Comparison of ENCODE assay signal across 2 cellular contexts in the genomic region with DNA sequence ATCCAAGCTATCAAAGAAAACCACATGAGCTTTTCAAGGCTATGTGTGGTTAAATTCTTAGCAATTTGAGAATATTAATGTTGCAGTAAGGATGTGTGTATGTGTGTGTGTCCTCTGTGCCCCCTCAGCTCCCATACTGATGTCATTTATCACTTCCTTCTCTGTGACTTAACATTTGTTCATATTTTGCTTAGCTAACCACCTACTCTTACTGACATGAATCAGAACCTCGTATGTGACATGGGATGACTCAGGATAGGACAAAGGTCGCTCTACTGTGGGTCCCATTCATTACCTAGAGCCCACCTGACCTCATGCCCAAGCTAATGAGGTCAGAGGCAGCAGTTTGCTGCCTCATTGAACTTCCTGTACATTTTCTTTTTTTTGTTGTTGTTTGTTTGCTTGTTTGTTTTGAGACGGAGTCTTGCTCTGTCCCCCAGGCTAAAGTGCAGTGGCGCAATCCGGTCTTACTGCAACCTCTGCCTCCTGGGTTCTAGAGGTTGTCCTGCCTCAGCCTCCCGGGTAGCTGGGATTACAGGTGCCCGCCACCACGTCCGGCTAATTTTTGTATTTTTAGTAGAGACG.
TF ChIP-seq lines count a peak whose summit lies in the region.

No MANE protein-coding gene starts in this region.

TF ChIP-seq in SK-N-SH treated with all-trans-retinoic acid at 6 μM for 48 hours, 23 proteins besides CTCF, POLR2A, EP300 and RAD21 (continued from another document):
- no peak for TF ChIP-seq ZNF8 (CRISPR knock-in tag; IDR thresholded peaks at IDR 0.05)

TF ChIP-seq in HepG2, 621 proteins besides CTCF, POLR2A, EP300 and RAD21 (continues in another document):
- TF ChIP-seq, protein P1, sequence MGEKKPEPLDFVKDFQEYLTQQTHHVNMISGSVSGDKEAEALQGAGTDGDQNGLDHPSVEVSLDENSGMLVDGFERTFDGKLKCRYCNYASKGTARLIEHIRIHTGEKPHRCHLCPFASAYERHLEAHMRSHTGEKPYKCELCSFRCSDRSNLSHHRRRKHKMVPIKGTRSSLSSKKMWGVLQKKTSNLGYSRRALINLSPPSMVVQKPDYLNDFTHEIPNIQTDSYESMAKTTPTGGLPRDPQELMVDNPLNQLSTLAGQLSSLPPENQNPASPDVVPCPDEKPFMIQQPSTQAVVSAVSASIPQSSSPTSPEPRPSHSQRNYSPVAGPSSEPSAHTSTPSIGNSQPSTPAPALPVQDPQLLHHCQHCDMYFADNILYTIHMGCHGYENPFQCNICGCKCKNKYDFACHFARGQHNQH (CRISPR knock-in tag; IDR thresholded peaks at IDR 0.05), result peak; percentile 45; the same call in 1 of the 2 replicates
- TF ChIP-seq ZNF235 (CRISPR knock-in tag; IDR thresholded peaks at IDR 0.05; ENCODE audit: borderline replicate concordance), result no peak
- 0 out of 2 replicates have a peak, but pooled peaks have one; percentile 49 for TF ChIP-seq FOXC1 (CRISPR knock-in tag; IDR thresholded peaks at IDR 0.05; ENCODE audit: borderline replicate concordance)
- TF ChIP-seq SIX4 (CRISPR knock-in tag; IDR thresholded peaks at IDR 0.05), result no peak
- no peak for TF ChIP-seq ZNF326 (CRISPR knock-in tag; IDR thresholded peaks at IDR 0.05; ENCODE audit: borderline replicate concordance)
- no peak for TF ChIP-seq MYC (CRISPR knock-in tag; IDR thresholded peaks at IDR 0.05; ENCODE audit: borderline replicate concordance)
- TF ChIP-seq ZNF639 (CRISPR knock-in tag; conservative IDR thresholded peaks at IDR 0.05), result no peak
- 0 out of 2 replicates have a peak, but pooled peaks have one; percentile 59 for TF ChIP-seq MBD4 (IDR thresholded peaks at IDR 0.05; ENCODE audit: borderline replicate concordance, low read length)
- TF ChIP-seq ZBTB26 (CRISPR knock-in tag; IDR thresholded peaks at IDR 0.05; ENCODE audit: borderline replicate concordance), result 0 out of 2 replicates have a peak, but pooled peaks have one; percentile 63
- TF ChIP-seq RERE (CRISPR knock-in tag; IDR thresholded peaks at IDR 0.05; ENCODE audit: low read depth), result 0 out of 2 replicates have a peak, but pooled peaks have one; percentile 11
- TF ChIP-seq ZNF34 (CRISPR knock-in tag; IDR thresholded peaks at IDR 0.05; ENCODE audit: borderline replicate concordance), result no peak
- TF ChIP-seq RAD51 (IDR thresholded peaks at IDR 0.05; ENCODE audit: borderline replicate concordance), result 0 out of 2 replicates have a peak, but pooled peaks have one; percentile 9
- peak; percentile 89; the same call in 1 of the 2 replicates for TF ChIP-seq ZNF280D (CRISPR knock-in tag; IDR thresholded peaks at IDR 0.05)
- peak; percentile 100 for TF ChIP-seq ZBTB21 (CRISPR knock-in tag; IDR thresholded peaks at IDR 0.05)
- no peak for TF ChIP-seq CBX2 (IDR thresholded peaks at IDR 0.05; ENCODE audit: low read depth, low read length)
- TF ChIP-seq CBX2 (CRISPR knock-in tag; IDR thresholded peaks at IDR 0.05; ENCODE audit: low read depth), result peak; percentile 47; the same call in 1 of the 2 replicates
- peak; percentile 74; the same call in 1 of the 2 replicates for TF ChIP-seq POGK (CRISPR knock-in tag; conservative IDR thresholded peaks at IDR 0.05)
- TF ChIP-seq TCF7 (IDR thresholded peaks at IDR 0.05; ENCODE audit: low read depth), result peak; percentile 20; the same call in 1 of the 2 replicates
- peak; percentile 66; the same call in 1 of the 2 replicates for TF ChIP-seq SAP130 (CRISPR knock-in tag; IDR thresholded peaks at IDR 0.05; ENCODE audit: low read depth)
- TF ChIP-seq ARID4A (CRISPR knock-in tag; IDR thresholded peaks at IDR 0.05; ENCODE audit: borderline replicate concordance), result peak; percentile 45; the same call in 1 of the 2 replicates
- peak; percentile 65; the same call in 1 of the 2 replicates for TF ChIP-seq ZNF816 (CRISPR knock-in tag; IDR thresholded peaks at IDR 0.05; ENCODE audit: borderline replicate concordance)
- TF ChIP-seq RXRA (CRISPR knock-in tag; IDR thresholded peaks at IDR 0.05), result peak; percentile 75
- TF ChIP-seq ETV6 (CRISPR knock-in tag; conservative IDR thresholded peaks at IDR 0.05), result peak; percentile 55; the same call in 1 of the 2 replicates
- peak; percentile 74 for TF ChIP-seq GABPB1 (CRISPR knock-in tag; IDR thresholded peaks at IDR 0.05)
- peak; percentile 55; the same call in 1 of the 2 replicates for TF ChIP-seq ZNF274 (CRISPR knock-in tag; IDR thresholded peaks at IDR 0.05)
- TF ChIP-seq ZNF292 (CRISPR knock-in tag; IDR thresholded peaks at IDR 0.05; ENCODE audit: borderline replicate concordance, low read depth), result 0 out of 2 replicates have a peak, but pooled peaks have one; percentile 76
- TF ChIP-seq SNAPC2 (CRISPR knock-in tag; IDR thresholded peaks at IDR 0.05), result no peak
- 0 out of 2 replicates have a peak, but pooled peaks have one; percentile 31 for TF ChIP-seq MAX (IDR thresholded peaks at IDR 0.05)
